ENCODE assay signal across 21 cellular contexts in genomic region chr7:27547401-27547800, GRCh38.
DNase-seq lines count a peak whose midpoint lies in the region; ATAC-seq, FAIRE-seq and TF ChIP-seq lines count a peak whose summit lies in the region.
"Had no signal": no experiment of that assay in that cellular context is flagged by ENCODE, and none has a peak within 500 bp of the region (broad histone marks: within the 10 kb centered on the region; RNA-seq: fewer than 3 reads in every experiment).

No MANE protein-coding gene starts in this region.

- TF ChIP-seq POLR2A in H54 (IDR thresholded peaks at IDR 0.05; ENCODE audit: low read depth, low read length) = no peak

- peak; percentile 80 for FAIRE-seq in H54 (lab: Jason Lieb, UNC)

- DNase-seq in AG08395 (ENCODE audit: low spot score) = peak; percentile 56
- no peak for DNase-seq in H54 (ENCODE audit: insufficient read length, low spot score)
- DNase-seq in dedifferentiated amniotic fluid mesenchymal stem cell (ENCODE audit: extremely low spot score) = peak; percentile 35
- DNase-seq in myocyte (ENCODE audit: low read depth) = peak; percentile 43
- DNase-seq in SIG-M5 treated with dmso at 0.1 percent for 504 hours (lab: John Stamatoyannopoulos, UW; ENCODE audit: unreplicated experiment) = no peak
- no peak for DNase-seq in left ventricle myocardium superior
- no peak for DNase-seq in NOMO-1 (lab: John Stamatoyannopoulos, UW; ENCODE audit: unreplicated experiment in 2 of 2)
- DNase-seq: activated CD4-positive, alpha-beta T cell treated with anti-CD3 and anti-CD28 coated beads for 36 hours; aorta; dermis blood vessel endothelial cell; left ventricle myocardium inferior; naive thymus-derived CD8-positive, alpha-beta T cell; NCI-H1694; NCI-H345; NK-92 treated with Interleukin-12 subunit alpha and Interleukin-12 subunit beta, amount 100 ng/mL, for 24 hours; psoas muscle; stimulated activated CD4-positive, alpha-beta T cell treated with anti-CD3 and anti-CD28 coated beads, Interleukin-15, amount 100 ng/mL, for 24 hours; stimulated activated naive CD8-positive, alpha-beta T cell treated with anti-CD3 and anti-CD28 coated beads, Interleukin-15, Interleukin-2, amounts not matched to agents 100 U/mL and 50 U/mL, for 24 hours; upper lobe of right lung had no signal

- intact Hi-C loops in left ventricle myocardium superior (cut with micrococcal nuclease) = no loop called here

- ATAC-seq in left ventricle myocardium superior (no peak), HG02588 (IDR thresholded peaks at IDR 0.05; ENCODE audit: unreplicated experiment) (no peak)
- ATAC-seq: activated CD4-positive, alpha-beta T cell treated with anti-CD3 and anti-CD28 coated beads for 36 hours; esophagus mucosa; naive thymus-derived CD8-positive, alpha-beta T cell; psoas muscle; stimulated activated naive CD8-positive, alpha-beta T cell treated with anti-CD3 and anti-CD28 coated beads, Interleukin-15, Interleukin-2, amounts not matched to agents 100 U/mL and 50 U/mL, for 24 hours; upper lobe of right lung had no signal

Comparison
In these comparisons a context has a peak if more than half of its experiments do, and no peak if none do; other contexts are left out.
1. DNase-seq: peak in AG08395 (single experiment), dedifferentiated amniotic fluid mesenchymal stem cell (single experiment) and myocyte (single experiment); none in H54 (single experiment), SIG-M5 treated with dmso at 0.1 percent for 504 hours (single experiment), left ventricle myocardium superior (single experiment) and NOMO-1 (0 of 2).